Comparison of ENCODE assay signal across 29 cellular contexts in the genomic region with DNA sequence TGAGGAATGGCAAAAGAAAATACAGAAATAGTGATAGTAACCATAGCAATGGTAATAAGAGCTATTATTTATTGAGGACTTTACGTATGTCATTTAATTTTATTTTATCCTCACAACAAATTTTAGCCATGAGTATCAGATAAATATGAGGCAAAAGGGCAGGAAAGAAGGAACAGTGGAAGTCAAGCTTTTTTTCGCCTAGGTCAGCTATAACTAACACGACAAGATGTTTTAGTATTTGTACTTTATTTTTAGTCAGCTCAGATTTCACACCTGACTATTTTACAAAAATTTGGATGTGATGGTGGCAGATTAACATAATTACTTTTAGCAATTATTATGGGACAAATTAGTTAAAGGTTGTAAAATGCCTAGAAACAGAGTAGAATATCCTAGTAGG. TPM values are rescaled to one million over a fixed set of nuclear protein-coding genes. Genes with fewer than 3 reads are reported as not detected.
"Had no signal": no experiment of that assay in that cellular context is flagged by ENCODE, and none has a peak within 500 bp of the region (broad histone marks: within the 10 kb centered on the region; RNA-seq: fewer than 3 reads in every experiment).

No MANE protein-coding gene starts in this region.

- H3K4me1 Mint-ChIP-seq: naive B cell, nephron had no signal

- DNase-seq: cerebellar nuclear complex; dorsolateral prefrontal cortex; effector CD4-positive, alpha-beta T cell; heart left ventricle; left cardiac atrium; left lung; mucosa of descending colon; naive B cell; nucleus accumbens; ovary; posterior cingulate gyrus; psoas muscle; right cardiac atrium; stimulated activated CD4-positive, alpha-beta T cell treated with anti-CD3 and anti-CD28 coated beads, Interleukin-12 subunit alpha, Interleukin-12 subunit beta, amount 100 ng/mL, for 4 hours; stimulated activated CD4-positive, alpha-beta T cell treated with anti-CD3 and anti-CD28 coated beads, Interleukin-1b, Interleukin-23, amount 100 ng/mL, for 48 hours; stimulated activated CD4-positive, alpha-beta T cell treated with anti-CD3 and anti-CD28 coated beads, Interleukin-4, amount 100 ng/mL, for 1 hour; stimulated activated CD8-positive, alpha-beta memory T cell treated with anti-CD3 and anti-CD28 coated beads, Interleukin-4, amount 100 ng/mL, for 48 hours; stimulated activated naive CD4-positive, alpha-beta T cell; stimulated activated naive CD8-positive, alpha-beta T cell treated with anti-CD3 and anti-CD28 coated beads, Interleukin-15, amount 100 ng/mL, for 72 hours; thyroid gland; trophoblast cell had no signal

- H3K9me3 Mint-ChIP-seq: mesothelial cell of epicardium; naive B cell; nephron; stimulated activated naive CD8-positive, alpha-beta T cell treated with anti-CD3 and anti-CD28 coated beads, Interleukin-15, amount 100 ng/mL, for 72 hours had no signal

- H3K4me3 Mint-ChIP-seq: mesothelial cell of epicardium; naive B cell; nephron; stimulated activated naive CD8-positive, alpha-beta T cell treated with anti-CD3 and anti-CD28 coated beads, Interleukin-15, amount 100 ng/mL, for 72 hours had no signal

- H3K9me3 ChIP-seq: esophagus muscularis mucosa, gastroesophageal sphincter, heart left ventricle, left lung, mucosa of descending colon, ovary, psoas muscle, thyroid gland had no signal

- H2AFZ ChIP-seq: hepatocyte had no signal

- ATAC-seq: gastroesophageal sphincter; left lung; mucosa of descending colon; psoas muscle; right cardiac atrium; stimulated activated naive CD8-positive, alpha-beta T cell treated with anti-CD3 and anti-CD28 coated beads, Interleukin-15, amount 100 ng/mL, for 72 hours had no signal

- H3K4me2 ChIP-seq: hepatocyte had no signal

- H3K36me3 Mint-ChIP-seq: mesothelial cell of epicardium, naive B cell had no signal

- H3K27ac ChIP-seq: dorsolateral prefrontal cortex, esophagus muscularis mucosa, foreskin keratinocyte, gastroesophageal sphincter, heart left ventricle, hepatocyte, left lung, ovary, psoas muscle, skin epidermis, thyroid gland had no signal

- H3K36me3 ChIP-seq: esophagus muscularis mucosa, gastroesophageal sphincter, heart left ventricle, left lung, ovary, thyroid gland had no signal

- H3K4me3 ChIP-seq: dorsolateral prefrontal cortex, esophagus muscularis mucosa, gastroesophageal sphincter, heart left ventricle, hepatocyte, left lung, mucosa of descending colon, ovary, psoas muscle, skin epidermis, thyroid gland had no signal

- H3K79me2 ChIP-seq: hepatocyte had no signal

- H3K27me3 ChIP-seq: esophagus muscularis mucosa, foreskin keratinocyte, gastroesophageal sphincter, hepatocyte, left lung, ovary, thyroid gland had no signal

- H3K4me1 ChIP-seq: esophagus muscularis mucosa, gastroesophageal sphincter, heart left ventricle, thyroid gland had no signal

- H3K27me3 Mint-ChIP-seq: naive B cell had no signal

- H3K27ac Mint-ChIP-seq: naive B cell; nephron; stimulated activated naive CD8-positive, alpha-beta T cell treated with anti-CD3 and anti-CD28 coated beads, Interleukin-15, amount 100 ng/mL, for 72 hours had no signal

RNA-seq across cellular contexts. Expression of a gene that starts 49.3 kb away (rescaled TPM):
- total RNA-seq: epithelial cell of proximal tubule had no signal
- polyA plus RNA-seq: heart left ventricle, psoas muscle had no signal

RNA-seq across cellular contexts. Expression of a gene that starts 49.7 kb away (rescaled TPM):
- polyA plus RNA-seq: heart left ventricle had no signal
